Comparison of ENCODE assay signal across 8 cellular contexts in the genomic region with DNA sequence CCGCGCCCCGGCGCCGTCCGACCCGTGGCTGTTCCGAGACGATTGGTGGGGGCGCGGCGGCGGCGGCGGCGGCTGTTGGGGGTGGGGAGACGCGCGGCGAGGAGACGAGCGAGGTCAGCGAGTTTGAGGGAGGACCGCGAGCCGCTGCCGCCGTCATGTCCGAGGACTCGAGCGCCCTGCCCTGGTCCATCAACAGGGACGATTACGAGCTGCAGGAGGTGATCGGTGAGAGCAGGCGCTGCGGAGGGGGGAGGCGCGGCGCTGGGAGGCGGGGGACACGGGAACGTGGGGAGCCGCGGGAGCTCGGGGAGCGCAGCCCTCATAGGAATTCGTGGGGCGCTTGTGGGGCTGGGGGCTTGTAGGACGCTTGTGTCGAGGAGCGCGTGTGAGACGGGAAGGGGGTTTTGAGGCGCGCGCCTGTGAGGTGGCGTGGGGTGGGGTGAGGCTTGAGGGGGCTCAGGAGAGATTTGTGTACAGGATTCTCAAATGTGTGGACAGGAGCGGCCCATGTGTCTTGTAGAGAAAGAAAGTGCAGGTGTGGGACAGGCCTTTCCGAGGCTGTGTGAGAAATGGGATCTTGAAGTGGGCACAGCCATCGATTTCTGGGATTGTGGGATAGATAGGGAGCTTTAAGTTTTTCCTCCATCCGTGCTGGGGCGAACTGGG. TPM values are rescaled to one million over a fixed set of nuclear protein-coding genes. Genes with fewer than 3 reads are reported as not detected.
DNase-seq lines count a peak whose midpoint lies in the region; ATAC-seq and TF ChIP-seq lines count a peak whose summit lies in the region.

No MANE protein-coding gene starts in this region.

- H3K27me3 ChIP-seq in BJ (ENCODE audit: control insufficient read depth, insufficient read depth, low read length), result no peaks in the 10 kb centered on the region
- no peaks in the 10 kb centered on the region for H3K27me3 ChIP-seq in GM23248 (replicated peaks; ENCODE audit: insufficient read depth)

- in situ Hi-C loops in GM23248 (cut with MboI), result no loop called here

- H3K9me2 ChIP-seq in GM23248 (ENCODE audit: insufficient read depth), result no peaks in the 10 kb centered on the region

- 3% methylated on average over 8 to 46 of the region's 62 CpGs for WGBS in GM23248 (ENCODE audit: low coverage in 1 of 2, low lambda C conversion rate in 2 of 2, missing lambda C conversion rate in 2 of 2), 2 experiments

- H2AFZ ChIP-seq in GM23248, result peak overlapping the region; percentile 79

- DNase-seq in BJ (ENCODE audit: low read depth) (no peak), GM23248 (peak; percentile 81), SK-N-DZ (ENCODE audit: low spot score) (peak; percentile 10), natural killer cell (no peak), cortex of kidney (lab: John Stamatoyannopoulos, UW) (no peak), GOT3 (lab: John Stamatoyannopoulos, UW) (no peak), NOMO-1 treated with dmso at 0.1 percent for 144 hours (lab: John Stamatoyannopoulos, UW; ENCODE audit: unreplicated experiment) (no peak)

- TF ChIP-seq CTCF in BJ (IDR thresholded peaks at IDR 0.05; ENCODE audit: insufficient read depth, low read depth, low read length) (no peak), natural killer cell (IDR thresholded peaks at IDR 0.05) (no peak)

- H3K79me2 ChIP-seq in GM23248 (ENCODE audit: insufficient read depth), result peaks cover 52% of the 10 kb centered on the region

- no peaks in the 10 kb centered on the region for H3K9me3 Mint-ChIP-seq in natural killer cell

- H3K4me3 Mint-ChIP-seq in natural killer cell, result peak overlapping the region; percentile 95

- POLR2A ChIA-PET in BJ (lab: Charles Lee), result interaction anchor here (0.6 to 1.5 kb wide), 2 partner anchors 29 to 57 kb away, joined by 3 to 7 read pairs; a partner anchor contains a TSS

- H3K36me3 ChIP-seq in BJ (ENCODE audit: control insufficient read depth, insufficient read depth, low read length) (no peaks in the 10 kb centered on the region), GM23248 (ENCODE audit: low read depth) (no peaks in the 10 kb centered on the region)

- CTCF ChIA-PET in BJ (lab: Yijun Ruan, JAX), result interaction anchor here (0.8 kb wide), 1 partner anchor 82 kb away, joined by 3 read pairs; no protein-coding TSS in a partner anchor

- peak overlapping the region; percentile 83 for H3K27ac ChIP-seq in GM23248

- H3K9me3 ChIP-seq in GM23248 (ENCODE audit: low read depth), result no peaks in the 10 kb centered on the region

- ATAC-seq in esophagus mucosa, result peak; percentile 33
- ATAC-seq in natural killer cell, result peak in 1 of 3 donors; percentile 2

- peak overlapping the region; percentile 69 for H3K4me2 ChIP-seq in GM23248 (ENCODE audit: unreplicated experiment)

- peak overlapping the region; percentile 99 to 100 for H3K27ac Mint-ChIP-seq in natural killer cell

- peak overlapping the region; percentile 80 for H3K9ac ChIP-seq in GM23248

- H3K4me3 ChIP-seq in BJ (ENCODE audit: low read depth, low read length), result peak overlapping the region; percentile 74
- peak overlapping the region; percentile 70 for H3K4me3 ChIP-seq in GM23248

- peaks cover 37 to 58% of the 10 kb centered on the region in 2 donors for H3K4me1 Mint-ChIP-seq in natural killer cell

- H4K20me1 ChIP-seq in GM23248 (ENCODE audit: insufficient read depth), result no peaks in the 10 kb centered on the region

- H3K36me3 Mint-ChIP-seq in natural killer cell, result no peaks in the 10 kb centered on the region

- H3K4me1 ChIP-seq in GM23248 (ENCODE audit: insufficient read depth), result peaks cover 43% of the 10 kb centered on the region

- peaks cover 50% of the 10 kb centered on the region for H3F3A ChIP-seq in GM23248 (ENCODE audit: insufficient read depth)

- intact Hi-C loops in natural killer cell (cut with micrococcal nuclease), result loop anchor here (1.0 kb wide), 2 partner anchors 29 to 127 kb away; a partner anchor contains a TSS

- H3K27me3 Mint-ChIP-seq in natural killer cell (ENCODE audit: low read depth in 2 of 2), result no peaks in the 10 kb centered on the region

RNA-seq across cellular contexts. Expression of a gene that starts 0.5 kb away (rescaled TPM):
- polyA plus RNA-seq in BJ (2011; rRNA removed) (27.6 and 43.6 TPM in 2 replicates), GM23248 (2016; fragmentation: Nextera tagmentation; extraction: Ambion mirVana) (15.0 and 17.1 TPM in 2 replicates)
- polyA minus RNA-seq in BJ (2011; rRNA and poly(A)+ RNA removed), result 23.6 and 26.9 TPM in 2 replicates
- 29.5 and 40.0 TPM in 2 replicates for total RNA-seq in GM23248 (2014; rRNA removed; shearing (Covaris generic))
- polyA plus RNA-seq in SK-N-DZ (2014; cell fraction: cytosol; rRNA removed), result 26.3 and 27.4 TPM in 2 replicates
- polyA plus RNA-seq in SK-N-DZ (2014; cell fraction: nucleus; rRNA removed), result 23.0 and 24.8 TPM in 2 replicates
- total RNA-seq in esophagus mucosa (39.6 TPM), natural killer cell (10 to 100 TPM; 37.2 to 46.1 (median 44.0) TPM)

RNA-seq across cellular contexts. Expression of a gene that starts 27.4 kb away (rescaled TPM):
- polyA plus RNA-seq in BJ (2011; rRNA removed) (28.4 and 45.6 TPM in 2 replicates), GM23248 (2016; fragmentation: Nextera tagmentation; extraction: Ambion mirVana) (32.1 and 33.3 TPM in 2 replicates)
- 21.3 and 41.9 TPM in 2 replicates for polyA minus RNA-seq in BJ (2011; rRNA and poly(A)+ RNA removed)
- total RNA-seq in GM23248 (2014; rRNA removed; shearing (Covaris generic)), result 6.7 and 8.6 TPM in 2 replicates
- polyA plus RNA-seq in SK-N-DZ (2014; cell fraction: cytosol; rRNA removed), result 1.4 and 2.0 TPM in 2 replicates
- polyA plus RNA-seq in SK-N-DZ (2014; cell fraction: nucleus; rRNA removed), result 4.3 and 18.1 TPM in 2 replicates
- total RNA-seq in esophagus mucosa (41.5 TPM), natural killer cell (10 to 100 TPM; 60.5 to 71.0 (median 67.7) TPM)

RNA-seq across cellular contexts. Expression of a gene that starts 28.9 kb away (rescaled TPM):
- polyA plus RNA-seq in BJ (2011; rRNA removed) (54.7 and 81.8 TPM in 2 replicates), GM23248 (2016; fragmentation: Nextera tagmentation; extraction: Ambion mirVana) (49.3 and 50.5 TPM in 2 replicates)
- polyA minus RNA-seq in BJ (2011; rRNA and poly(A)+ RNA removed), result 37.3 and 60.4 TPM in 2 replicates
- total RNA-seq in GM23248 (2014; rRNA removed; shearing (Covaris generic)), result 18.7 and 32.9 TPM in 2 replicates
- 3.4 and 4.2 TPM in 2 replicates for polyA plus RNA-seq in SK-N-DZ (2014; cell fraction: cytosol; rRNA removed)
- 31.9 and 51.1 TPM in 2 replicates for polyA plus RNA-seq in SK-N-DZ (2014; cell fraction: nucleus; rRNA removed)
- total RNA-seq in esophagus mucosa (72.7 TPM), natural killer cell (100 to 1,000 TPM in 1 of 3 donors, 10 to 100 TPM in 2; 79.4 to 101 (median 93.9) TPM)

Comparison
In these comparisons a context has a peak if more than half of its experiments do, and no peak if none do; other contexts are left out.
1. DNase-seq: peak in GM23248 (single experiment) and SK-N-DZ (single experiment); none in BJ (single experiment), natural killer cell (single experiment), cortex of kidney (single experiment), GOT3 (single experiment) and NOMO-1 treated with dmso at 0.1 percent for 144 hours (single experiment).